In the genomic region with DNA sequence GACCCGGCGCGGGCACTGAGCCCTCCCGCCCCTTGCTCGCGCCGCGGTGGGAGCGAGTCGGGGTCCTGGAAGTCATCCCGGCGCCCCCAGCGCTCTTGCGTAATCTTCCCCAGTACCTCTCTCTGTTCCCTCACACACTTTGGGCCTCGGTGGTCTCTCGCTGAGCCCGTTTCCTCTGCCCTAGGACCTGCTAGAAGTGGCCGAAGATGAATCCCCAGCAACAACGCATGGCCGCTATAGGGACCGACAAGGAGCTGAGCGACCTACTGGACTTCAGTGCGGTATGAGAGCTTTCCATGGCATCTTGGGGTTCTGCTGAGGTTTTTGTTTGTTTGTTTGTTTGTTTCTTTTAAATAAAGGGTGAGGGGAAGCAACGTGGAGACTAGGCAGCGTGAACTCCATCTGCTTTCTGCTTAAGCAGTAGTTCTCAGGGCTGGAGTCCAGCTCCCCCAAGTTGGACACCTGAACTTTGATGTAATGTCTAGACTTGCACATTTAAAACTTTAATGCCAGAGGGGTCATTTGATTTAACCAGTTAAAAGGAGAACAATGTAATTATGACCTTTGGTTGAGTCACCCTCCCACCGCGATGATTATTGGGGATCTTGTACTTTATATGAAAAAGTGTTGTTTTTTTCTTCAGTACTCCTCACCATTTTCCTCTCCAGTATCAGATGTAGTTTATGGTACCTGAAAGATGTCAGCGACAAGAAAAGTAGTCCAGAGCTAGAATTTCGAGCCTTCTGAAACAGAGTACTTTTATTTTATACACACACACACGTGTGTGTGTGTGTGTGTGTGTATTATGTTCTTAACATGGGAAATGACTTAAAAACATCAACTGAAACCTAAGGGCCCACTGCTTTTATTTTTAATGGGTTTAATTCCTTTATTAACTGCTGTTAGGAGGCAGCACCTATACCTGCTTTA, we compare ENCODE assay signal across 8 cellular contexts. TPM values are rescaled to one million over a fixed set of nuclear protein-coding genes. Genes with fewer than 3 reads are reported as not detected.
DNase-seq lines count a peak whose midpoint lies in the region; ATAC-seq and TF ChIP-seq lines count a peak whose summit lies in the region.

No MANE protein-coding gene starts in this region.

- peak overlapping the region; percentile 94 for H3K56ac ChIP-seq in IMR-90 (ENCODE audit: extremely low read depth, insufficient read depth, low read length)

- ATAC-seq in GM19395 (IDR thresholded peaks at IDR 0.05; ENCODE audit: unreplicated experiment) (peak; percentile 11), IMR-90 (ENCODE audit: low read depth) (peak; percentile 1)

- H3K79me1 ChIP-seq in IMR-90 (ENCODE audit: low read depth in 1 of 2, low read length in 2 of 2): peaks cover 5 to 40% of the 10 kb centered on the region in 2 experiments; a peak in 2 of 4 replicates
- peaks cover 10% of the 10 kb centered on the region for H3K79me1 ChIP-seq in mesenchymal stem cell (replicated peaks; ENCODE audit: low read length, poor library complexity, severe bottlenecking)

- H3K9me3 ChIP-seq in IMR-90 (ENCODE audit: control insufficient read depth, insufficient read depth, low read length): no peaks in the 10 kb centered on the region
- peaks cover 5% of the 10 kb centered on the region for H3K9me3 ChIP-seq in WERI-Rb-1 (ENCODE audit: severe bottlenecking)
- H3K9me3 ChIP-seq in duodenal mucosa (ENCODE audit: control insufficient read depth in 1 of 2, low read length in 2 of 2): no peaks in the 10 kb centered on the region
- H3K9me3 ChIP-seq in mesenchymal stem cell (ENCODE audit: control insufficient read depth, low read length): no peaks in the 10 kb centered on the region

- H4K5ac ChIP-seq in IMR-90 (ENCODE audit: low read depth, low read length): peak overlapping the region; percentile 76

- CTCF ChIA-PET in IMR-90 (lab: Yijun Ruan, JAX): no interaction called here

- peak; percentile 61 for DNase-seq in CD1c-positive myeloid dendritic cell (ENCODE audit: extremely low spot score)
- peak; percentile 35 for DNase-seq in IMR-90
- peak; percentile 27 for DNase-seq in WERI-Rb-1
- DNase-seq in mesenchymal stem cell: peak; percentile 61
- DNase-seq in mesenteric fat pad (ENCODE audit: low spot score): no peak

- H3K36me3 ChIP-seq in IMR-90 (ENCODE audit: control insufficient read depth, insufficient read depth, low read length) (peaks cover 2% of the 10 kb centered on the region; the same call in 1 of the 2 replicates), WERI-Rb-1 (peaks cover 59% of the 10 kb centered on the region), duodenal mucosa (ENCODE audit: control insufficient read depth in 1 of 2, insufficient read depth in 2 of 2, low read length in 2 of 2) (no peaks in the 10 kb centered on the region), mesenchymal stem cell (ENCODE audit: control insufficient read depth in 1 of 2, insufficient read depth in 2 of 2, low read depth in 1 of 2, low read length in 2 of 2) (peaks cover 2 to 43% of the 10 kb centered on the region in 2 experiments)

- H2BK15ac ChIP-seq in IMR-90 (ENCODE audit: low read depth, low read length): 0 out of 3 replicates have a peak overlapping the region, but pooled peaks have one; percentile 1
- peak overlapping the region; percentile 94 for H2BK15ac ChIP-seq in mesenchymal stem cell (ENCODE audit: low read depth, poor library complexity, severe bottlenecking)

- TF ChIP-seq RAD21 in IMR-90 (IDR thresholded peaks at IDR 0.05; ENCODE audit: low read length): no peak

- H3K23ac ChIP-seq in IMR-90 (ENCODE audit: low read depth, low read length) (peak overlapping the region; percentile 99), mesenchymal stem cell (ENCODE audit: low read length in 2 of 2) (peak overlapping the region; percentile 89 to 99)

- H2AK9ac ChIP-seq in IMR-90 (replicated peaks; ENCODE audit: low read depth, low read length, poor library complexity): peak overlapping the region; percentile 93

- peak overlapping the region; percentile 98 for H2AFZ ChIP-seq in IMR-90 (replicated peaks; ENCODE audit: low read length, poor library complexity)
- H2AFZ ChIP-seq in mesenchymal stem cell (ENCODE audit: low read depth, low read length): peak overlapping the region; percentile 61

- H4K20me1 ChIP-seq in IMR-90 (ENCODE audit: insufficient read depth, low read length): peaks cover 8% of the 10 kb centered on the region

- TF ChIP-seq CTCF in IMR-90 (conservative IDR thresholded peaks at IDR 0.05; ENCODE audit: low read depth, low read length) (no peak), WERI-Rb-1 (IDR thresholded peaks at IDR 0.05; ENCODE audit: low read depth, low read length) (no peak)

- H3K4ac ChIP-seq in IMR-90 (ENCODE audit: low read depth, low read length) (peak overlapping the region; percentile 88), mesenchymal stem cell (ENCODE audit: low read depth in 1 of 2, low read length in 2 of 2) (peak overlapping the region; percentile 66 to 98)

- no TSS peak for BruUV-seq in IMR-90 (replicated peaks; lab: Mats Ljungman, UMichigan)

- peak overlapping the region in 1 of 2 experiments; percentile 56; a peak in 2 of 4 replicates for H4K8ac ChIP-seq in IMR-90 (ENCODE audit: low read depth in 2 of 2, low read length in 2 of 2)
- peak overlapping the region; percentile 96 for H4K8ac ChIP-seq in mesenchymal stem cell (ENCODE audit: low read length)

- H3K27me3 ChIP-seq in IMR-90 (ENCODE audit: control insufficient read depth, insufficient read depth, low read length) (no peaks in the 10 kb centered on the region), WERI-Rb-1 (ENCODE audit: insufficient read depth, low read depth, severe bottlenecking) (no peaks in the 10 kb centered on the region), duodenal mucosa (ENCODE audit: control insufficient read depth in 1 of 2, insufficient read depth in 2 of 2, low read length in 2 of 2) (no peaks in the 10 kb centered on the region), mesenchymal stem cell (ENCODE audit: control insufficient read depth in 1 of 2, insufficient read depth in 1 of 2, low read length in 2 of 2) (no peaks in the 10 kb centered on the region)

- H2BK20ac ChIP-seq in IMR-90 (ENCODE audit: low read depth, low read length): no peak overlapping the region

- H3K4me1 ChIP-seq in IMR-90 (ENCODE audit: control insufficient read depth, insufficient read depth, low read length) (0 out of 2 replicates have a peak, but pooled peaks cover 5% of the 10 kb centered on the region), duodenal mucosa (ENCODE audit: control insufficient read depth in 1 of 2, insufficient read depth in 2 of 2, low read length in 2 of 2) (peaks cover 28 to 46% of the 10 kb centered on the region in 2 donors), mesenchymal stem cell (ENCODE audit: control insufficient read depth, insufficient read depth, low read depth, low read length) (peaks cover 5% of the 10 kb centered on the region)

- H3K18ac ChIP-seq in IMR-90 (ENCODE audit: low read depth, low read length) (peak overlapping the region; percentile 80), mesenchymal stem cell (ENCODE audit: low read depth in 1 of 2, low read length in 2 of 2) (peak overlapping the region; percentile 97 to 98)

- H3K9ac ChIP-seq in IMR-90 (ENCODE audit: low read depth, low read length) (peak overlapping the region; percentile 97), duodenal mucosa (ENCODE audit: low read depth in 1 of 2, low read length in 2 of 2) (peak overlapping the region; percentile 82 to 91), mesenchymal stem cell (ENCODE audit: low read length) (peak overlapping the region; percentile 94)

- H4K91ac ChIP-seq in IMR-90 (ENCODE audit: insufficient read depth, low read depth, low read length) (peak overlapping the region; percentile 35), mesenchymal stem cell (ENCODE audit: low read length) (no peak overlapping the region)

- H3K9me1 ChIP-seq in IMR-90 (ENCODE audit: insufficient read depth, low read length): no peaks in the 10 kb centered on the region

- in situ Hi-C loops in IMR-90 (cut with MboI; ENCODE audit: low sequenced_read_pairs): loop anchor here (25.0 kb wide), 1 partner anchor 617 kb away; no protein-coding TSS in a partner anchor

- H3K4me3 ChIP-seq in IMR-90 (ENCODE audit: insufficient read depth, low read depth, low read length): peak overlapping the region; percentile 97
- H3K4me3 ChIP-seq in WERI-Rb-1 (ENCODE audit: low read depth, low read length): peak overlapping the region; percentile 94
- H3K4me3 ChIP-seq in duodenal mucosa (ENCODE audit: low read depth in 1 of 2, low read length in 2 of 2): peak overlapping the region; percentile 92 to 94
- H3K4me3 ChIP-seq in mesenchymal stem cell (ENCODE audit: insufficient read depth in 1 of 2, low read depth in 1 of 2, low read length in 2 of 2): peak overlapping the region; percentile 89 to 92

- intact Hi-C loops in IMR-90 (cut with micrococcal nuclease): loop anchor here (2.0 to 10.0 kb wide), 5 partner anchors 188 to 429 kb away; a partner anchor contains a TSS

- H3K4me2 ChIP-seq in IMR-90 (ENCODE audit: low read depth, low read length) (peak overlapping the region; percentile 85), mesenchymal stem cell (ENCODE audit: low read length, poor library complexity, severe bottlenecking) (peak overlapping the region; percentile 74)

- TF ChIP-seq POLR2A in IMR-90 (IDR thresholded peaks at IDR 0.05; ENCODE audit: low read depth, low read length): no peak

- H2BK120ac ChIP-seq in IMR-90 (ENCODE audit: low read depth, low read length): peak overlapping the region; percentile 29; the same call in 1 of the 2 replicates
- peak overlapping the region; percentile 98 for H2BK120ac ChIP-seq in mesenchymal stem cell (ENCODE audit: low read depth, low read length)

- dilution Hi-C loops in IMR-90 (cut with HindIII; ENCODE audit: low sequenced_read_pairs, unreplicated experiment): no loop called here

- POLR2A ChIA-PET in IMR-90 (lab: Charles Lee; ENCODE audit: unreplicated experiment): interaction anchor here (0.7 kb wide), 1 partner anchor 9 kb away, joined by 4 read pairs; no protein-coding TSS in a partner anchor

- H3K14ac ChIP-seq in IMR-90 (replicated peaks; ENCODE audit: low read depth, low read length) (peak overlapping the region; percentile 93), mesenchymal stem cell (ENCODE audit: low read length in 2 of 2) (peak overlapping the region in 1 of 2 experiments; percentile 91)

- H3K27ac ChIP-seq in IMR-90 (ENCODE audit: insufficient read depth, low read length): peak overlapping the region; percentile 98
- peak overlapping the region; percentile 96 for H3K27ac ChIP-seq in WERI-Rb-1
- peak overlapping the region; percentile 89 for H3K27ac ChIP-seq in duodenal mucosa (ENCODE audit: low read depth, low read length)
- peak overlapping the region; percentile 15 for H3K27ac ChIP-seq in mesenchymal stem cell (ENCODE audit: low read length, poor library complexity, severe bottlenecking)
- peak overlapping the region; percentile 88 for H3K27ac ChIP-seq in temporal lobe (ENCODE audit: low read depth, low read length)

- 0% methylated on average over 10 of the region's 30 CpGs; no CpG with 5 or more reads in 1 of the 2 experiments for WGBS in IMR-90 (ENCODE audit: extremely low coverage in 2 of 2, insufficient read length in 1 of 2), 2 experiments
- WGBS in mesenchymal stem cell: under 1% methylated on average over 19 of the region's 30 CpGs

- peak overlapping the region in 1 of 2 experiments; percentile 77 for H2BK12ac ChIP-seq in mesenchymal stem cell (ENCODE audit: low read length in 2 of 2)

- H2AK5ac ChIP-seq in IMR-90 (ENCODE audit: low read depth, low read length) (peak overlapping the region; percentile 61), mesenchymal stem cell (ENCODE audit: low read length, severe bottlenecking) (no peak overlapping the region)

- H2BK5ac ChIP-seq in IMR-90 (ENCODE audit: low read depth, low read length, poor library complexity, severe bottlenecking) (peak overlapping the region; percentile 86), mesenchymal stem cell (ENCODE audit: low read depth, low read length, poor library complexity, severe bottlenecking) (peak overlapping the region; percentile 36)

RNA-seq across cellular contexts. Expression of a gene that starts 1.5 kb away (rescaled TPM):
- total RNA-seq in IMR-90 (2012; rRNA removed) (123 and 160 TPM in 2 replicates), temporal lobe (110 TPM), mesenteric fat pad (103 TPM)
- 78.5 and 79.4 TPM in 2 replicates for polyA plus RNA-seq in IMR-90 (2012; rRNA removed)
- polyA plus RNA-seq in IMR-90 (2012; cell fraction: cytosol; rRNA removed): 36.3 and 53.9 TPM in 2 replicates
- 29.9 and 83.9 TPM in 2 replicates for polyA plus RNA-seq in IMR-90 (2012; cell fraction: nucleus; rRNA removed; ENCODE audit: low replicate concordance)
- 43.3 TPM for polyA plus RNA-seq in mesenchymal stem cell (2013, experiment 1 of 2)
- polyA plus RNA-seq in mesenchymal stem cell (2013, experiment 2 of 2): 41.8 TPM

Comparison
In these comparisons a context has a peak if more than half of its experiments do, and no peak if none do; other contexts are left out.
1. H3K27ac ChIP-seq: peak in every context shown above with its lines; median percentile 98 in IMR-90; 96 in WERI-Rb-1; 89 in duodenal mucosa; 88 in temporal lobe; 15 in mesenchymal stem cell.